In the genomic region with DNA sequence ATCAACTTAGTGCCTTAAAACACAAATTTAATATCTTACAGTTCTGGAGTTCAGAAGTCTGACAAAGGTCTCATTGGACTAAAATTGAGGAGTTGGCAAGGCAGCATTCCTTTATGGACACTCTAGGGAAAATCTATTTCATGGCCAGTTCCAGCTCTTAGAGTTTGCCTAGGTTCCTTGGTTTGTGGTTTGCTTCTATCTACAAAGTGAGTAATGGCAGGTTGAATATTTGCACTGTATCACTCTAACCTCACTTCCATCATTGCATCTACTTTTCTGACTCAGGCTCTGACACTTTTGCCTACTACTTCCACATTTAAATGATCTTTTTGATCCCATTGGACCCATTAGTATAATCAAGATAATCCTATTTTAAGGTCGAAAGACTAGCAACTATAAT, we compare ENCODE assay signal across 20 cellular contexts.
DNase-seq lines count a peak whose midpoint lies in the region; ATAC-seq and TF ChIP-seq lines count a peak whose summit lies in the region.
"Had no signal": no experiment of that assay in that cellular context is flagged by ENCODE, and none has a peak within 500 bp of the region (broad histone marks: within the 10 kb centered on the region; RNA-seq: fewer than 3 reads in every experiment).

No MANE protein-coding gene starts in this region.

- no TSS peak for BruUV-seq in PC-3 (replicated peaks; lab: Mats Ljungman, UMichigan)

- H3K27me3 Mint-ChIP-seq in activated naive CD8-positive, alpha-beta T cell treated with anti-CD3 and anti-CD28 coated beads, Interleukin-2, amount 50 U/mL, for 24 hours, result no peaks in the 10 kb centered on the region
- H3K27me3 Mint-ChIP-seq: CD4-positive, CD25-positive, alpha-beta regulatory T cell; CD8-positive, alpha-beta memory T cell had no signal

- no peaks in the 10 kb centered on the region for H3F3A ChIP-seq in PC-3 (ENCODE audit: low read length, unreplicated experiment)

- no peak overlapping the region for H3K27ac ChIP-seq in Karpas-422 (ENCODE audit: low read length)
- no peak overlapping the region for H3K27ac ChIP-seq in PC-3 (ENCODE audit: low read length)
- H3K27ac ChIP-seq: GM23248 had no signal

- H3K27ac Mint-ChIP-seq in activated naive CD8-positive, alpha-beta T cell treated with anti-CD3 and anti-CD28 coated beads, Interleukin-2, amount 50 U/mL, for 24 hours, result no peak overlapping the region
- H3K27ac Mint-ChIP-seq: CD4-positive, CD25-positive, alpha-beta regulatory T cell; CD8-positive, alpha-beta memory T cell had no signal

- POLR2A ChIA-PET in PC-3 (lab: Charles Lee; ENCODE audit: unreplicated experiment), result no interaction called here

- 0 out of 2 replicates have a peak, but pooled peaks have one; percentile 45 for ATAC-seq in PC-3
- ATAC-seq in activated naive CD8-positive, alpha-beta T cell treated with anti-CD3 and anti-CD28 coated beads, Interleukin-2, amount 50 U/mL, for 24 hours, result no peak
- ATAC-seq: GM12878 had no signal

- no peaks in the 10 kb centered on the region for H3K9me2 ChIP-seq in Karpas-422 (replicated peaks; ENCODE audit: insufficient read depth, low read length)
- no peaks in the 10 kb centered on the region for H3K9me2 ChIP-seq in PC-3 (replicated peaks; ENCODE audit: low read length)

- intact Hi-C loops in PC-3 (cut with micrococcal nuclease), result no loop called here

- H3K27me3 ChIP-seq in Karpas-422 (ENCODE audit: low read length), result no peaks in the 10 kb centered on the region
- no peaks in the 10 kb centered on the region for H3K27me3 ChIP-seq in PC-3 (ENCODE audit: low read length)
- H3K27me3 ChIP-seq: BE2C had no signal

- H3K9ac ChIP-seq in Karpas-422 (ENCODE audit: low read length), result no peak overlapping the region
- no peak overlapping the region for H3K9ac ChIP-seq in PC-3 (ENCODE audit: low read length)
- H3K9ac ChIP-seq: GM23248 had no signal

- H3K9me3 ChIP-seq in Karpas-422 (ENCODE audit: low read length) (no peaks in the 10 kb centered on the region; the same call in 1 of the 2 replicates), PC-3 (ENCODE audit: low read length) (no peaks in the 10 kb centered on the region)
- H3K9me3 ChIP-seq: BE2C had no signal

- no peak overlapping the region for H3K4me3 ChIP-seq in Karpas-422 (ENCODE audit: low read length)
- no peak overlapping the region for H3K4me3 ChIP-seq in PC-3 (ENCODE audit: low read length)
- H3K4me3 ChIP-seq: GM12878, GM23248 had no signal

- H2AFZ ChIP-seq in Karpas-422 (ENCODE audit: low read length) (peak overlapping the region; percentile 49; the same call in 1 of the 2 replicates), PC-3 (ENCODE audit: low read length) (no peak overlapping the region)
- H2AFZ ChIP-seq: GM23248 had no signal

- H4K20me1 ChIP-seq in Karpas-422 (ENCODE audit: insufficient read depth, low read depth, low read length) (no peaks in the 10 kb centered on the region), PC-3 (ENCODE audit: low read length) (no peaks in the 10 kb centered on the region)

- no peak for TF ChIP-seq CTCF in PC-3 (conservative IDR thresholded peaks at IDR 0.05; ENCODE audit: low read depth, low read length)

- no peaks in the 10 kb centered on the region for H3K79me2 ChIP-seq in Karpas-422 (ENCODE audit: low read length)
- no peaks in the 10 kb centered on the region for H3K79me2 ChIP-seq in PC-3 (ENCODE audit: low read length)

- H3K36me3 ChIP-seq in Karpas-422 (ENCODE audit: insufficient read depth, low read length) (no peaks in the 10 kb centered on the region), PC-3 (ENCODE audit: low read depth, low read length) (no peaks in the 10 kb centered on the region)
- H3K36me3 ChIP-seq: BE2C had no signal

- no peaks in the 10 kb centered on the region for H3K9me3 Mint-ChIP-seq in activated naive CD8-positive, alpha-beta T cell treated with anti-CD3 and anti-CD28 coated beads, Interleukin-2, amount 50 U/mL, for 24 hours

- H3K4me1 Mint-ChIP-seq in activated naive CD8-positive, alpha-beta T cell treated with anti-CD3 and anti-CD28 coated beads, Interleukin-2, amount 50 U/mL, for 24 hours, result no peaks in the 10 kb centered on the region
- H3K4me1 Mint-ChIP-seq: CD4-positive, CD25-positive, alpha-beta regulatory T cell; CD8-positive, alpha-beta memory T cell had no signal

- H3K4me2 ChIP-seq in Karpas-422 (ENCODE audit: low read depth, low read length, poor library complexity, severe bottlenecking) (no peak overlapping the region), PC-3 (ENCODE audit: low read length) (no peak overlapping the region)

- H3K4me1 ChIP-seq in Karpas-422 (ENCODE audit: low read length) (peaks cover 2% of the 10 kb centered on the region; the same call in 1 of the 2 replicates), PC-3 (ENCODE audit: insufficient read depth, low read length) (no peaks in the 10 kb centered on the region)
- H3K4me1 ChIP-seq: BE2C had no signal

- CTCF ChIA-PET in PC-3 (lab: Charles Lee), result no interaction called here

- H3K36me3 Mint-ChIP-seq in activated naive CD8-positive, alpha-beta T cell treated with anti-CD3 and anti-CD28 coated beads, Interleukin-2, amount 50 U/mL, for 24 hours (ENCODE audit: low read depth), result no peaks in the 10 kb centered on the region
- H3K36me3 Mint-ChIP-seq: CD4-positive, CD25-positive, alpha-beta regulatory T cell; CD8-positive, alpha-beta memory T cell had no signal

- H3K4me3 Mint-ChIP-seq in activated naive CD8-positive, alpha-beta T cell treated with anti-CD3 and anti-CD28 coated beads, Interleukin-2, amount 50 U/mL, for 24 hours, result no peak overlapping the region
- H3K4me3 Mint-ChIP-seq: CD4-positive, CD25-positive, alpha-beta regulatory T cell; CD8-positive, alpha-beta memory T cell had no signal

- DNase-seq in Karpas-422, result no peak
- peak; percentile 18 for DNase-seq in PC-3
- DNase-seq in amniotic epithelial cell (ENCODE audit: low read depth), result peak; percentile 35
- DNase-seq in stimulated activated CD4-positive, alpha-beta T cell treated with anti-CD3 and anti-CD28 coated beads, Interleukin-4, amount 100 ng/mL, for 4 hours, result no peak
- DNase-seq in activated naive CD8-positive, alpha-beta T cell treated with anti-CD3 and anti-CD28 coated beads, Interleukin-2, amount 50 U/mL, for 24 hours, result no peak
- no peak for DNase-seq in NCI-H524 treated with DMSO at 0.1 percent for 48 hours (lab: John Stamatoyannopoulos, UW)
- no peak for DNase-seq in pons (ENCODE audit: low spot score)
- DNase-seq: ACHN; BE2C; C1 segment of cervical spinal cord; CD4-positive, CD25-positive, alpha-beta regulatory T cell; CD8-positive, alpha-beta memory T cell; COR-L47; DMS 273 treated with DMSO at 0.1 percent for 48 hours; DMS53; DND-41; EL; GM23248; HCEC 1CT had no signal

Comparison
In these comparisons a context has a peak if more than half of its experiments do, and no peak if none do; other contexts are left out.
1. DNase-seq: peak in PC-3 (single experiment) and amniotic epithelial cell (single experiment); none in Karpas-422 (single experiment), stimulated activated CD4-positive, alpha-beta T cell treated with anti-CD3 and anti-CD28 coated beads, Interleukin-4, amount 100 ng/mL, for 4 hours (0 of 2), activated naive CD8-positive, alpha-beta T cell treated with anti-CD3 and anti-CD28 coated beads, Interleukin-2, amount 50 U/mL, for 24 hours (single experiment), NCI-H524 treated with DMSO at 0.1 percent for 48 hours (single experiment) and pons (single experiment).